ENCODE assay signal across 2 cellular contexts in the genomic region with DNA sequence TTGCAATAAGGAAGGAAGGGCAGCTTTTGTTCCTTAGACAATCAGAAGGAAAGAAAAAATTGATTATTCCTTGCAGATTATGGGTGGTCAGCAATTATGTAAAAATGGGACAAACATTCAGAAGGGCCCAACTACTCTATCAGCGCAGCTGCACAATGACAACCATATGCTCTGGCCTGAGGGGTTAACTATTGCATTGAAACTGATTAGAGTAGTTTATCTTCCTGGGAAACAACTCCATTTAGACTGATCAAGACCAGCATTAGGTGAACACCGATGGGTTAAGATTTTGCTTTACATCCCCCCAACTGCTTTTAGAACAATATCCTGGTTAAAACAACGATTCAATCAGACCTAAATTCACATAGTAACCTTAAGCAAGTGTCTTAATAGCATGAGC.
TF ChIP-seq lines count a peak whose summit lies in the region.

No MANE protein-coding gene starts in this region.

TF ChIP-seq in HepG2, 621 proteins besides CTCF, POLR2A, EP300 and RAD21:
- TF ChIP-seq MAFK (conservative IDR thresholded peaks at IDR 0.05 in 1 of 2, IDR thresholded peaks at IDR 0.05 in 1 of 2; ENCODE audit: low read length in 2 of 2) (peak; percentile 13 to 32; a peak in 1 of 4 replicates), ZBTB7A (CRISPR knock-in tag; IDR thresholded peaks at IDR 0.05) (no peak)

TF ChIP-seq in H1, 55 proteins besides CTCF, POLR2A, EP300 and RAD21:
- TF ChIP-seq BRCA1 (IDR thresholded peaks at IDR 0.05; ENCODE audit: low read depth, low read length) (no peak), TEAD4 (IDR thresholded peaks at IDR 0.05; ENCODE audit: low read depth, low read length) (no peak), CHD1 (IDR thresholded peaks at IDR 0.05; ENCODE audit: low read depth, low read length) (no peak), JUND (IDR thresholded peaks at IDR 0.05; ENCODE audit: low read length) (no peak), CEBPB (IDR thresholded peaks at IDR 0.05; ENCODE audit: low read depth, low read length) (no peak), POU5F1 (IDR thresholded peaks at IDR 0.05; ENCODE audit: low read depth, low read length) (no peak), MAFK (IDR thresholded peaks at IDR 0.05; ENCODE audit: low read depth, low read length) (no peak), HDAC6 (IDR thresholded peaks at IDR 0.05; ENCODE audit: low read depth, low read length) (no peak), CBX8 (IDR thresholded peaks at IDR 0.05; ENCODE audit: borderline replicate concordance, low read depth, low read length) (no peak), HDAC2 (IDR thresholded peaks at IDR 0.05; ENCODE audit: borderline replicate concordance in 1 of 2, low read depth in 2 of 2, low read length in 2 of 2) (no peak), RNF2 (IDR thresholded peaks at IDR 0.05; ENCODE audit: borderline replicate concordance, low read depth, low read length, missing control alignments, poor library complexity, severe bottlenecking) (no peak), EGR1 (IDR thresholded peaks at IDR 0.05; ENCODE audit: borderline replicate concordance, low read depth, low read length) (no peak), SIX5 (IDR thresholded peaks at IDR 0.05; ENCODE audit: low read depth, low read length) (no peak), ASH2L (IDR thresholded peaks at IDR 0.05; ENCODE audit: low read length) (no peak), SUZ12 (IDR thresholded peaks at IDR 0.05; ENCODE audit: low read length) (no peak), CHD2 (IDR thresholded peaks at IDR 0.05; ENCODE audit: low read length) (no peak), PHF8 (conservative IDR thresholded peaks at IDR 0.05; ENCODE audit: low read depth, low read length) (no peak), RXRA (IDR thresholded peaks at IDR 0.05; ENCODE audit: insufficient read depth, low read depth, low read length) (no peak)
